ENCODE assay signal across 8 cellular contexts in genomic region chr11:123069878-123070821, GRCh38. TPM values are rescaled to one million over a fixed set of nuclear protein-coding genes. Genes with fewer than 3 reads are reported as not detected.
DNase-seq lines count a peak whose midpoint lies in the region; ATAC-seq, FAIRE-seq and TF ChIP-seq lines count a peak whose summit lies in the region.

No MANE protein-coding gene starts in this region.

- ATAC-seq in GM18517 (IDR thresholded peaks at IDR 0.05; ENCODE audit: unreplicated experiment) (peak; percentile 61), GM23338 (no peak)

- H2AFZ ChIP-seq in GM23338 = no peak overlapping the region

- intact Hi-C loops in kidney (cut with DNase I) = no loop called here

- H3K36me3 Mint-ChIP-seq in GM23338 (ENCODE audit: low read depth) = peaks cover 10% of the 10 kb centered on the region

- no peaks in the 10 kb centered on the region for H3K9me3 Mint-ChIP-seq in GM23338

- H3K27ac ChIP-seq in GM23338 (ENCODE audit: low read depth) = peak overlapping the region; percentile 51
- H3K27ac ChIP-seq in kidney (ENCODE audit: low read depth in 2 of 2, low read length in 2 of 2) = no peak overlapping the region

- H3K36me3 ChIP-seq in GM23338 (ENCODE audit: insufficient read depth) = peaks cover 8% of the 10 kb centered on the region; the same call in 1 of the 2 replicates
- no peaks in the 10 kb centered on the region for H3K36me3 ChIP-seq in kidney (ENCODE audit: control insufficient read depth in 1 of 2, insufficient read depth in 2 of 2, low read length in 2 of 2)

- H4K20me1 ChIP-seq in GM23338 (replicated peaks; ENCODE audit: insufficient read depth) = no peaks in the 10 kb centered on the region

- H3K9me2 ChIP-seq in GM23338 (ENCODE audit: insufficient read depth) = no peaks in the 10 kb centered on the region

- 0 out of 2 replicates have a peak overlapping the region, but pooled peaks have one; percentile 1 for H3K4me3 ChIP-seq in GM23338
- peak overlapping the region; percentile 9 to 32 for H3K4me3 ChIP-seq in kidney (ENCODE audit: low read length in 2 of 2)

- FAIRE-seq in kidney (lab: Jason Lieb, UNC) = no peak

- peaks cover 8% of the 10 kb centered on the region for H3K27me3 Mint-ChIP-seq in GM23338 (ENCODE audit: insufficient read depth, low read depth, poor library complexity)

- peaks cover 10% of the 10 kb centered on the region; the same call in 1 of the 2 replicates for H3K79me2 ChIP-seq in GM23338 (replicated peaks; ENCODE audit: insufficient read depth)

- DNase-seq in GM23338 (ENCODE audit: low spot score) = no peak
- DNase-seq in NAMALWA (ENCODE audit: low spot score) = peak; percentile 54
- no peak for DNase-seq in kidney
- no peak for DNase-seq in kidney tubule cell (ENCODE audit: low spot score)
- DNase-seq in RPMI8226 = no peak
- no peak for DNase-seq in NCI-H1417 treated with DMSO at 0.1 percent for 48 hours (lab: John Stamatoyannopoulos, UW)
- no peak for DNase-seq in NCI-H1694 (lab: John Stamatoyannopoulos, UW)

- peaks cover 40% of the 10 kb centered on the region for H3K4me1 Mint-ChIP-seq in GM23338

- H3K9me3 ChIP-seq in kidney (ENCODE audit: control insufficient read depth in 1 of 2, low read length in 2 of 2) = no peaks in the 10 kb centered on the region

- peak overlapping the region; percentile 56 for H3K4me2 ChIP-seq in GM23338

- H3K27me3 ChIP-seq in GM23338 (ENCODE audit: insufficient read depth) = no peaks in the 10 kb centered on the region

- H3K4me1 ChIP-seq in GM23338 (ENCODE audit: insufficient read depth) (peaks cover 36% of the 10 kb centered on the region), kidney (ENCODE audit: control insufficient read depth in 1 of 2, insufficient read depth in 1 of 2, low read depth in 1 of 2, low read length in 2 of 2) (peaks cover 2 to 7% of the 10 kb centered on the region in 2 donors)

- peak overlapping the region; percentile 66; the same call in 1 of the 2 replicates for H3K27ac Mint-ChIP-seq in GM23338

- TF ChIP-seq CTCF in GM23338 (conservative IDR thresholded peaks at IDR 0.05; ENCODE audit: low read depth in 2 of 2) (no peak), kidney (IDR thresholded peaks at IDR 0.05; ENCODE audit: borderline replicate concordance, extremely low read depth, insufficient read depth) (no peak)

- peak overlapping the region in 1 of 2 donors; percentile 1 for H3K9ac ChIP-seq in kidney (ENCODE audit: low read length in 2 of 2)

- no peak overlapping the region; the same call in 2 of the 3 replicates for H3K4me3 Mint-ChIP-seq in GM23338

- H3F3A ChIP-seq in GM23338 (replicated peaks; ENCODE audit: low read depth) = no peaks in the 10 kb centered on the region

TF ChIP-seq in GM23338, 12 proteins besides CTCF, POLR2A, EP300 and RAD21:
- TF ChIP-seq ZNF462 (CRISPR knock-in tag; IDR thresholded peaks at IDR 0.05) (no peak), JUNB (IDR thresholded peaks at IDR 0.05; ENCODE audit: unreplicated experiment) (no peak), ZNF331 (CRISPR knock-in tag; IDR thresholded peaks at IDR 0.05; ENCODE audit: low read depth) (no peak), EZH2 (IDR thresholded peaks at IDR 0.05; ENCODE audit: low read depth, unreplicated experiment) (no peak)

RNA-seq across cellular contexts. Expression of gene HSPA8, which starts 8.2 kb away (rescaled TPM):
- 2,776 and 2,903 TPM in 2 replicates for total RNA-seq in GM23338 (2014; rRNA removed; shearing (Covaris generic))
- polyA plus RNA-seq in GM23338 (2016; fragmentation: Nextera tagmentation; extraction: Ambion mirVana) (818 and 826 TPM in 2 replicates), kidney (ENCODE audit: insufficient read depth, low read depth, low replicate concordance) (1,081 TPM)
- 869 TPM for total RNA-seq in kidney
